16 cellular contexts compared by ENCODE assay signal in genomic region chr6:11754625-11755289, GRCh38. TPM values are rescaled to one million over a fixed set of nuclear protein-coding genes. Genes with fewer than 3 reads are reported as not detected.
DNase-seq lines count a peak whose midpoint lies in the region; ATAC-seq and TF ChIP-seq lines count a peak whose summit lies in the region.
"Had no signal": no experiment of that assay in that cellular context is flagged by ENCODE, and none has a peak within 500 bp of the region (broad histone marks: within the 10 kb centered on the region; RNA-seq: fewer than 3 reads in every experiment).

No MANE protein-coding gene starts in this region.

- H3K27me3 ChIP-seq in sigmoid colon = no peaks in the 10 kb centered on the region
- no peaks in the 10 kb centered on the region for H3K27me3 ChIP-seq in psoas muscle (ENCODE audit: insufficient read depth in 3 of 3, low read length in 2 of 3)
- H3K27me3 ChIP-seq: esophagus muscularis mucosa had no signal

- WGBS in sigmoid colon, 2 donors = 86 to 87% methylated on average over 7 of the region's 7 CpGs
- 57 to 73% (median 67%) methylated on average over 7 of the region's 7 CpGs for WGBS in psoas muscle, 3 donors

- peak overlapping the region; percentile 76 for H3K27ac ChIP-seq in epithelial cell of prostate
- peak overlapping the region in 3 of 4 donors; percentile 3 to 34 (median 5) for H3K27ac ChIP-seq in sigmoid colon
- no peak overlapping the region for H3K27ac ChIP-seq in psoas muscle

- H3K36me3 ChIP-seq in sigmoid colon (no peaks in the 10 kb centered on the region), psoas muscle (ENCODE audit: insufficient read depth in 1 of 2, low read depth in 1 of 2) (no peaks in the 10 kb centered on the region)
- H3K36me3 ChIP-seq: esophagus muscularis mucosa had no signal

- H3K9me3 ChIP-seq in sigmoid colon = peaks cover 0 to 5% (median 0%) of the 10 kb centered on the region in 4 donors
- no peaks in the 10 kb centered on the region for H3K9me3 ChIP-seq in psoas muscle

- DNase-seq in ELR (ENCODE audit: low read depth) = peak; percentile 78
- peak; percentile 18 for DNase-seq in NCI-H2227 treated with DMSO at 0.1 percent for 48 hours (lab: John Stamatoyannopoulos, UW)
- DNase-seq in epithelial cell of prostate (ENCODE audit: low read depth, low spot score) = no peak
- DNase-seq in sigmoid colon = no peak
- DNase-seq in stimulated activated naive CD4-positive, alpha-beta T cell (lab: John Stamatoyannopoulos, UW) = no peak
- DNase-seq in Kasumi-1 (lab: John Stamatoyannopoulos, UW) = no peak
- no peak for DNase-seq in NCI-H1436 (lab: John Stamatoyannopoulos, UW)
- DNase-seq in psoas muscle = no peak
- DNase-seq: DMS153, H7, MV-4-11, NCI-H2107, posterior cingulate gyrus, RPMI8226, T-helper 1 cell had no signal

- TF ChIP-seq EP300 in sigmoid colon (IDR thresholded peaks at IDR 0.05) = no peak

- TF ChIP-seq CTCF in sigmoid colon (IDR thresholded peaks at IDR 0.05) (no peak), psoas muscle (IDR thresholded peaks at IDR 0.05) (no peak)

- no peaks in the 10 kb centered on the region for H3K4me1 ChIP-seq in sigmoid colon
- no peaks in the 10 kb centered on the region for H3K4me1 ChIP-seq in psoas muscle
- H3K4me1 ChIP-seq: esophagus muscularis mucosa had no signal

- H3K4me3 ChIP-seq in sigmoid colon (no peak overlapping the region), psoas muscle (no peak overlapping the region)
- H3K4me3 ChIP-seq: esophagus muscularis mucosa had no signal

- intact Hi-C loops in sigmoid colon (cut with DNase I) (no loop called here), psoas muscle (cut with DNase I) (no loop called here)

- no peak for TF ChIP-seq POLR2A in sigmoid colon (IDR thresholded peaks at IDR 0.05)

- ATAC-seq in psoas muscle = no peak

RNA-seq across cellular contexts. Expression of gene ADTRP, which starts 23.8 kb away (rescaled TPM):
- total RNA-seq in sigmoid colon (under 1 TPM in 1 of 4 donors, not detected in 3; 0.36 TPM), psoas muscle (not detected)
- polyA plus RNA-seq in sigmoid colon (10 to 100 TPM; 27.6 to 86.9 (median 34.7) TPM), psoas muscle (under 1 TPM in 2 of 3 donors, not detected in 1; 0.08 TPM)

Comparison
In these comparisons a context has a peak if more than half of its experiments do, and no peak if none do; other contexts are left out.
1. DNase-seq: peak in ELR (single experiment) and NCI-H2227 treated with DMSO at 0.1 percent for 48 hours (single experiment); none in epithelial cell of prostate (single experiment), sigmoid colon (single experiment), stimulated activated naive CD4-positive, alpha-beta T cell (0 of 6), Kasumi-1 (0 of 2), NCI-H1436 (single experiment) and psoas muscle (0 of 2).